Comparison of ENCODE assay signal across 2 cellular contexts in the genomic region with DNA sequence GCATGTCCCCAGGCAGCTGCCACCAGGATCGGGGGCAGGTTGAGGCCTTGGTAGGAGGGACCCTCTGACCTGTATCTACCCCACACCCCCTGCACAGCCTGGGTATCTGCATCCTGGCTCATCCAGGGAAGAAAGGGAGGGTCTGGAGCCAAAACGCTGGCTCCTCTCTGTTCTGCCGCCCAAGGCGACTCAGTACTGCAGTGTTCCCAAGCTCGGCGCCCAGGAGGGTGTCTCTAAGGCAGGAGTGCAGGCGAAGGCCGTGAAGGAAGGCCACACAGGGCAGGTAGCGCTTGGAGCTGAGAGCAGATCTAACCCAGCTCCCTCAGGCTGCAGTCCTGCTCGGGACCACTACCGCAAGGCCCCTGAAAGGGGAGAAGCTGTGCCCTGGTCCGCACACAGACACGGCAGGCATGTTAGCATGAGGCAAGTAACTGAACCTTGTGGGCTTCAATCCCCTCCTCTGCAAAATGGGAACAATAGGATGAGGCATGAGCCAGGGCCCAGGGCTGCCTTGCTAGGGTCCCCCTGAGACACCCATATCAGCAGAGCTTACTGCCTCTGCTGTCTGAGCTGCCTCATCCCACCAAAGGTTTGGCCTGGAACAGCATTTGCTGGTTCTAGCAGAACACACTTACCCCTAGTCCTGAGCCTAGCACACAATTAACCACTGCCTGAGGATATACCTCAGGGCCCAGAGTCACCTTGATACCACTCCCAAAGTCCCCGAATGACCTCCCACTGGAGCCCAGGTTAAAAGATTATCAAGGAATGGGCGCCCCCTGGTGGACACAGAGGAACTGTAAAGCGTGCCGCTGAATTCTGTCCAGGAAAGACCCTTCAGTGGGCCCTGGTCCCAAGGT.
TF ChIP-seq lines count a peak whose summit lies in the region.

No MANE protein-coding gene starts in this region.

TF ChIP-seq in WTC11, 78 proteins besides CTCF, POLR2A, EP300 and RAD21 (continued from another document and continues in another):
- TF ChIP-seq, protein P1, sequence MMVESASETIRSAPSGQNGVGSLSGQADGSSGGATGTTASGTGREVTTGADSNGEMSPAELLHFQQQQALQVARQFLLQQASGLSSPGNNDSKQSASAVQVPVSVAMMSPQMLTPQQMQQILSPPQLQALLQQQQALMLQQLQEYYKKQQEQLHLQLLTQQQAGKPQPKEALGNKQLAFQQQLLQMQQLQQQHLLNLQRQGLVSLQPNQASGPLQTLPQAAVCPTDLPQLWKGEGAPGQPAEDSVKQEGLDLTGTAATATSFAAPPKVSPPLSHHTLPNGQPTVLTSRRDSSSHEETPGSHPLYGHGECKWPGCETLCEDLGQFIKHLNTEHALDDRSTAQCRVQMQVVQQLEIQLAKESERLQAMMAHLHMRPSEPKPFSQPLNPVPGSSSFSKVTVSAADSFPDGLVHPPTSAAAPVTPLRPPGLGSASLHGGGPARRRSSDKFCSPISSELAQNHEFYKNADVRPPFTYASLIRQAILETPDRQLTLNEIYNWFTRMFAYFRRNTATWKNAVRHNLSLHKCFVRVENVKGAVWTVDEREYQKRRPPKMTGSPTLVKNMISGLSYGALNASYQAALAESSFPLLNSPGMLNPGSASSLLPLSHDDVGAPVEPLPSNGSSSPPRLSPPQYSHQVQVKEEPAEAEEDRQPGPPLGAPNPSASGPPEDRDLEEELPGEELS (CRISPR knock-in tag; IDR thresholded peaks at IDR 0.05) = no peak; the same call in 1 of the 2 replicates
- TF ChIP-seq ZBTB21 (CRISPR knock-in tag; IDR thresholded peaks at IDR 0.05; ENCODE audit: borderline replicate concordance) (peak; percentile 13; the same call in 1 of the 2 replicates), NR3C1 (CRISPR knock-in tag; conservative IDR thresholded peaks at IDR 0.05; ENCODE audit: low read depth) (no peak), CREM (CRISPR knock-in tag; IDR thresholded peaks at IDR 0.05) (peak; percentile 11), ETV6 (CRISPR knock-in tag; IDR thresholded peaks at IDR 0.05) (no peak), FOXP1 (CRISPR knock-in tag; IDR thresholded peaks at IDR 0.05; ENCODE audit: borderline replicate concordance) (no peak), ZNF423 (CRISPR knock-in tag; IDR thresholded peaks at IDR 0.05) (no peak)
- TF ChIP-seq, protein P2, sequence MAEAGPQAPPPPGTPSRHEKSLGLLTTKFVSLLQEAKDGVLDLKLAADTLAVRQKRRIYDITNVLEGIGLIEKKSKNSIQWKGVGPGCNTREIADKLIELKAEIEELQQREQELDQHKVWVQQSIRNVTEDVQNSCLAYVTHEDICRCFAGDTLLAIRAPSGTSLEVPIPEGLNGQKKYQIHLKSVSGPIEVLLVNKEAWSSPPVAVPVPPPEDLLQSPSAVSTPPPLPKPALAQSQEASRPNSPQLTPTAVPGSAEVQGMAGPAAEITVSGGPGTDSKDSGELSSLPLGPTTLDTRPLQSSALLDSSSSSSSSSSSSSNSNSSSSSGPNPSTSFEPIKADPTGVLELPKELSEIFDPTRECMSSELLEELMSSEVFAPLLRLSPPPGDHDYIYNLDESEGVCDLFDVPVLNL (CRISPR knock-in tag; IDR thresholded peaks at IDR 0.05; ENCODE audit: borderline replicate concordance, low read depth) = no peak
- TF ChIP-seq, protein P3, sequence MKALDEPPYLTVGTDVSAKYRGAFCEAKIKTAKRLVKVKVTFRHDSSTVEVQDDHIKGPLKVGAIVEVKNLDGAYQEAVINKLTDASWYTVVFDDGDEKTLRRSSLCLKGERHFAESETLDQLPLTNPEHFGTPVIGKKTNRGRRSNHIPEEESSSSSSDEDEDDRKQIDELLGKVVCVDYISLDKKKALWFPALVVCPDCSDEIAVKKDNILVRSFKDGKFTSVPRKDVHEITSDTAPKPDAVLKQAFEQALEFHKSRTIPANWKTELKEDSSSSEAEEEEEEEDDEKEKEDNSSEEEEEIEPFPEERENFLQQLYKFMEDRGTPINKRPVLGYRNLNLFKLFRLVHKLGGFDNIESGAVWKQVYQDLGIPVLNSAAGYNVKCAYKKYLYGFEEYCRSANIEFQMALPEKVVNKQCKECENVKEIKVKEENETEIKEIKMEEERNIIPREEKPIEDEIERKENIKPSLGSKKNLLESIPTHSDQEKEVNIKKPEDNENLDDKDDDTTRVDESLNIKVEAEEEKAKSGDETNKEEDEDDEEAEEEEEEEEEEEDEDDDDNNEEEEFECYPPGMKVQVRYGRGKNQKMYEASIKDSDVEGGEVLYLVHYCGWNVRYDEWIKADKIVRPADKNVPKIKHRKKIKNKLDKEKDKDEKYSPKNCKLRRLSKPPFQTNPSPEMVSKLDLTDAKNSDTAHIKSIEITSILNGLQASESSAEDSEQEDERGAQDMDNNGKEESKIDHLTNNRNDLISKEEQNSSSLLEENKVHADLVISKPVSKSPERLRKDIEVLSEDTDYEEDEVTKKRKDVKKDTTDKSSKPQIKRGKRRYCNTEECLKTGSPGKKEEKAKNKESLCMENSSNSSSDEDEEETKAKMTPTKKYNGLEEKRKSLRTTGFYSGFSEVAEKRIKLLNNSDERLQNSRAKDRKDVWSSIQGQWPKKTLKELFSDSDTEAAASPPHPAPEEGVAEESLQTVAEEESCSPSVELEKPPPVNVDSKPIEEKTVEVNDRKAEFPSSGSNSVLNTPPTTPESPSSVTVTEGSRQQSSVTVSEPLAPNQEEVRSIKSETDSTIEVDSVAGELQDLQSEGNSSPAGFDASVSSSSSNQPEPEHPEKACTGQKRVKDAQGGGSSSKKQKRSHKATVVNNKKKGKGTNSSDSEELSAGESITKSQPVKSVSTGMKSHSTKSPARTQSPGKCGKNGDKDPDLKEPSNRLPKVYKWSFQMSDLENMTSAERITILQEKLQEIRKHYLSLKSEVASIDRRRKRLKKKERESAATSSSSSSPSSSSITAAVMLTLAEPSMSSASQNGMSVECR (CRISPR knock-in tag; IDR thresholded peaks at IDR 0.05; ENCODE audit: borderline replicate concordance) = peak; percentile 60; the same call in 1 of the 2 replicates
- TF ChIP-seq, protein P4, sequence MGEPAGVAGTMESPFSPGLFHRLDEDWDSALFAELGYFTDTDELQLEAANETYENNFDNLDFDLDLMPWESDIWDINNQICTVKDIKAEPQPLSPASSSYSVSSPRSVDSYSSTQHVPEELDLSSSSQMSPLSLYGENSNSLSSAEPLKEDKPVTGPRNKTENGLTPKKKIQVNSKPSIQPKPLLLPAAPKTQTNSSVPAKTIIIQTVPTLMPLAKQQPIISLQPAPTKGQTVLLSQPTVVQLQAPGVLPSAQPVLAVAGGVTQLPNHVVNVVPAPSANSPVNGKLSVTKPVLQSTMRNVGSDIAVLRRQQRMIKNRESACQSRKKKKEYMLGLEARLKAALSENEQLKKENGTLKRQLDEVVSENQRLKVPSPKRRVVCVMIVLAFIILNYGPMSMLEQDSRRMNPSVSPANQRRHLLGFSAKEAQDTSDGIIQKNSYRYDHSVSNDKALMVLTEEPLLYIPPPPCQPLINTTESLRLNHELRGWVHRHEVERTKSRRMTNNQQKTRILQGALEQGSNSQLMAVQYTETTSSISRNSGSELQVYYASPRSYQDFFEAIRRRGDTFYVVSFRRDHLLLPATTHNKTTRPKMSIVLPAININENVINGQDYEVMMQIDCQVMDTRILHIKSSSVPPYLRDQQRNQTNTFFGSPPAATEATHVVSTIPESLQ (CRISPR knock-in tag; IDR thresholded peaks at IDR 0.05) = no peak
- TF ChIP-seq, protein P5, sequence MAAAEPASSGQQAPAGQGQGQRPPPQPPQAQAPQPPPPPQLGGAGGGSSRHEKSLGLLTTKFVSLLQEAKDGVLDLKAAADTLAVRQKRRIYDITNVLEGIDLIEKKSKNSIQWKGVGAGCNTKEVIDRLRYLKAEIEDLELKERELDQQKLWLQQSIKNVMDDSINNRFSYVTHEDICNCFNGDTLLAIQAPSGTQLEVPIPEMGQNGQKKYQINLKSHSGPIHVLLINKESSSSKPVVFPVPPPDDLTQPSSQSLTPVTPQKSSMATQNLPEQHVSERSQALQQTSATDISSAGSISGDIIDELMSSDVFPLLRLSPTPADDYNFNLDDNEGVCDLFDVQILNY (CRISPR knock-in tag; IDR thresholded peaks at IDR 0.05) = no peak

TF ChIP-seq in HepG2, 621 proteins besides CTCF, POLR2A, EP300 and RAD21 (continued from another document and continues in another):
- TF ChIP-seq, protein P6, sequence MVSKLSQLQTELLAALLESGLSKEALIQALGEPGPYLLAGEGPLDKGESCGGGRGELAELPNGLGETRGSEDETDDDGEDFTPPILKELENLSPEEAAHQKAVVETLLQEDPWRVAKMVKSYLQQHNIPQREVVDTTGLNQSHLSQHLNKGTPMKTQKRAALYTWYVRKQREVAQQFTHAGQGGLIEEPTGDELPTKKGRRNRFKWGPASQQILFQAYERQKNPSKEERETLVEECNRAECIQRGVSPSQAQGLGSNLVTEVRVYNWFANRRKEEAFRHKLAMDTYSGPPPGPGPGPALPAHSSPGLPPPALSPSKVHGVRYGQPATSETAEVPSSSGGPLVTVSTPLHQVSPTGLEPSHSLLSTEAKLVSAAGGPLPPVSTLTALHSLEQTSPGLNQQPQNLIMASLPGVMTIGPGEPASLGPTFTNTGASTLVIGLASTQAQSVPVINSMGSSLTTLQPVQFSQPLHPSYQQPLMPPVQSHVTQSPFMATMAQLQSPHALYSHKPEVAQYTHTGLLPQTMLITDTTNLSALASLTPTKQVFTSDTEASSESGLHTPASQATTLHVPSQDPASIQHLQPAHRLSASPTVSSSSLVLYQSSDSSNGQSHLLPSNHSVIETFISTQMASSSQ (IDR thresholded peaks at IDR 0.05; ENCODE audit: low read depth) = no peak
- TF ChIP-seq, protein P6 (CRISPR knock-in tag; IDR thresholded peaks at IDR 0.05; ENCODE audit: borderline replicate concordance) = 0 out of 2 replicates have a peak, but pooled peaks have one; percentile 11
- TF ChIP-seq, protein P7, sequence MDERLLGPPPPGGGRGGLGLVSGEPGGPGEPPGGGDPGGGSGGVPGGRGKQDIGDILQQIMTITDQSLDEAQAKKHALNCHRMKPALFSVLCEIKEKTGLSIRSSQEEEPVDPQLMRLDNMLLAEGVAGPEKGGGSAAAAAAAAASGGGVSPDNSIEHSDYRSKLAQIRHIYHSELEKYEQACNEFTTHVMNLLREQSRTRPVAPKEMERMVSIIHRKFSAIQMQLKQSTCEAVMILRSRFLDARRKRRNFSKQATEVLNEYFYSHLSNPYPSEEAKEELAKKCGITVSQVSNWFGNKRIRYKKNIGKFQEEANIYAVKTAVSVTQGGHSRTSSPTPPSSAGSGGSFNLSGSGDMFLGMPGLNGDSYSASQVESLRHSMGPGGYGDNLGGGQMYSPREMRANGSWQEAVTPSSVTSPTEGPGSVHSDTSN (CRISPR knock-in tag; IDR thresholded peaks at IDR 0.05) = no peak
- TF ChIP-seq, protein P8, sequence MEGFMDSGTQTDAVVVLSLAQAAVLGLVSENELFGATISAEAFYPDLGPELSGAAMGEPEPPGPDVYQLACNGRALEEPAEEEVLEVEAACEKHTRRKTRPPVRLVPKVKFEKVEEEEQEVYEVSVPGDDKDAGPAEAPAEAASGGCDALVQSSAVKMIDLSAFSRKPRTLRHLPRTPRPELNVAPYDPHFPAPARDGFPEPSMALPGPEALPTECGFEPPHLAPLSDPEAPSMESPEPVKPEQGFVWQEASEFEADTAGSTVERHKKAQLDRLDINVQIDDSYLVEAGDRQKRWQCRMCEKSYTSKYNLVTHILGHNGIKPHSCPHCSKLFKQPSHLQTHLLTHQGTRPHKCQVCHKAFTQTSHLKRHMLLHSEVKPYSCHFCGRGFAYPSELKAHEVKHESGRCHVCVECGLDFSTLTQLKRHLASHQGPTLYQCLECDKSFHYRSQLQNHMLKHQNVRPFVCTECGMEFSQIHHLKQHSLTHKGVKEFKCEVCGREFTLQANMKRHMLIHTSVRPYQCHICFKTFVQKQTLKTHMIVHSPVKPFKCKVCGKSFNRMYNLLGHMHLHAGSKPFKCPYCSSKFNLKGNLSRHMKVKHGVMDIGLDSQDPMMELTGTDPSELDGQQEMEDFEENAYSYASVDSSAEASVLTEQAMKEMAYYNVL (CRISPR knock-in tag; IDR thresholded peaks at IDR 0.05; ENCODE audit: borderline replicate concordance) = no peak
- TF ChIP-seq RBM39 (IDR thresholded peaks at IDR 0.05; ENCODE audit: low read depth, low read length, poor library complexity, severe bottlenecking) = no peak
- no peak for TF ChIP-seq MAF1 (CRISPR knock-in tag; IDR thresholded peaks at IDR 0.05; ENCODE audit: borderline replicate concordance)
- no peak for TF ChIP-seq ZNF598 (CRISPR knock-in tag; IDR thresholded peaks at IDR 0.05; ENCODE audit: borderline replicate concordance)
- peak; percentile 96 for TF ChIP-seq RXRB (CRISPR knock-in tag; IDR thresholded peaks at IDR 0.05; ENCODE audit: borderline replicate concordance)
- no peak for TF ChIP-seq NR3C1 (CRISPR knock-in tag; IDR thresholded peaks at IDR 0.05)
- TF ChIP-seq U2AF1 (optimal IDR thresholded peaks at IDR 0.05; ENCODE audit: low read depth, low read length) = no peak
- TF ChIP-seq PHF20 (CRISPR knock-in tag; IDR thresholded peaks at IDR 0.05) = 0 out of 2 replicates have a peak, but pooled peaks have one; percentile 22
- peak; percentile 61; the same call in 1 of the 2 replicates for TF ChIP-seq MEF2D (CRISPR knock-in tag; IDR thresholded peaks at IDR 0.05)
- no peak for TF ChIP-seq ZFP82 (CRISPR knock-in tag; IDR thresholded peaks at IDR 0.05; ENCODE audit: borderline replicate concordance)
- TF ChIP-seq, protein P9, sequence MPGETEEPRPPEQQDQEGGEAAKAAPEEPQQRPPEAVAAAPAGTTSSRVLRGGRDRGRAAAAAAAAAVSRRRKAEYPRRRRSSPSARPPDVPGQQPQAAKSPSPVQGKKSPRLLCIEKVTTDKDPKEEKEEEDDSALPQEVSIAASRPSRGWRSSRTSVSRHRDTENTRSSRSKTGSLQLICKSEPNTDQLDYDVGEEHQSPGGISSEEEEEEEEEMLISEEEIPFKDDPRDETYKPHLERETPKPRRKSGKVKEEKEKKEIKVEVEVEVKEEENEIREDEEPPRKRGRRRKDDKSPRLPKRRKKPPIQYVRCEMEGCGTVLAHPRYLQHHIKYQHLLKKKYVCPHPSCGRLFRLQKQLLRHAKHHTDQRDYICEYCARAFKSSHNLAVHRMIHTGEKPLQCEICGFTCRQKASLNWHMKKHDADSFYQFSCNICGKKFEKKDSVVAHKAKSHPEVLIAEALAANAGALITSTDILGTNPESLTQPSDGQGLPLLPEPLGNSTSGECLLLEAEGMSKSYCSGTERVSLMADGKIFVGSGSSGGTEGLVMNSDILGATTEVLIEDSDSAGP (CRISPR knock-in tag; IDR thresholded peaks at IDR 0.05; ENCODE audit: borderline replicate concordance) = peak; percentile 19; the same call in 1 of the 2 replicates
- peak; percentile 72; the same call in 1 of the 2 replicates for TF ChIP-seq CENPT (CRISPR knock-in tag; IDR thresholded peaks at IDR 0.05; ENCODE audit: low read depth)
- TF ChIP-seq MED1 (CRISPR knock-in tag; IDR thresholded peaks at IDR 0.05) = peak; percentile 51; the same call in 1 of the 2 replicates
- TF ChIP-seq EZH2 (conservative IDR thresholded peaks at IDR 0.05; ENCODE audit: low read depth, low read length) = no peak
- no peak for TF ChIP-seq NR2F1 (CRISPR knock-in tag; IDR thresholded peaks at IDR 0.05)
- no peak for TF ChIP-seq HNRNPLL (IDR thresholded peaks at IDR 0.05; ENCODE audit: low read depth, low read length, poor library complexity, severe bottlenecking)
- no peak for TF ChIP-seq SNAPC2 (CRISPR knock-in tag; IDR thresholded peaks at IDR 0.05)
